ENCODE assay signal across 20 cellular contexts in genomic region chr11:8649361-8649760, GRCh38. TPM values are rescaled to one million over a fixed set of nuclear protein-coding genes. Genes with fewer than 3 reads are reported as not detected.
A peak's percentile ranks its signal among the peaks of the same experiment; 100 is the strongest.
DNase-seq lines count a peak whose midpoint lies in the region; ATAC-seq and TF ChIP-seq lines count a peak whose summit lies in the region.
"Had no signal": no experiment of that assay in that cellular context is flagged by ENCODE, and none has a peak within 500 bp of the region (broad histone marks: within the 10 kb centered on the region; RNA-seq: fewer than 3 reads in every experiment).

No MANE protein-coding gene starts in this region.

- H3K9me3 ChIP-seq in breast epithelium: no peaks in the 10 kb centered on the region
- H3K9me3 ChIP-seq: right lobe of liver had no signal

- H3K27ac Mint-ChIP-seq in MCF 10A (ENCODE audit: low read depth, unreplicated experiment): no peak overlapping the region
- H3K27ac Mint-ChIP-seq: activated naive CD8-positive, alpha-beta T cell treated with anti-CD3 and anti-CD28 coated beads for 36 hours; activated T-cell treated with anti-CD3 and anti-CD28 coated beads, Interleukin-2, amount 50 U/mL, for 24 hours; CD8-positive, alpha-beta T cell; neural progenitor cell; stimulated activated effector memory CD8-positive, alpha-beta T cell treated with anti-CD3 and anti-CD28 coated beads, Interleukin-12 subunit alpha, Interleukin-12 subunit beta, amount 100 ng/mL, for 72 hours; T-helper 17 cell; type B pancreatic cell had no signal

- BruUV-seq in MCF 10A (replicated peaks; lab: Mats Ljungman, UMichigan): no TSS peak

- no peaks in the 10 kb centered on the region for H3K9me3 Mint-ChIP-seq in MCF 10A (ENCODE audit: unreplicated experiment)
- H3K9me3 Mint-ChIP-seq: activated naive CD8-positive, alpha-beta T cell treated with anti-CD3 and anti-CD28 coated beads for 36 hours; activated T-cell treated with anti-CD3 and anti-CD28 coated beads, Interleukin-2, amount 50 U/mL, for 24 hours; CD8-positive, alpha-beta T cell; neural progenitor cell; stimulated activated effector memory CD8-positive, alpha-beta T cell treated with anti-CD3 and anti-CD28 coated beads, Interleukin-12 subunit alpha, Interleukin-12 subunit beta, amount 100 ng/mL, for 72 hours; type B pancreatic cell had no signal

- H3K27me3 Mint-ChIP-seq in MCF 10A (ENCODE audit: insufficient read depth, unreplicated experiment): no peaks in the 10 kb centered on the region
- H3K27me3 Mint-ChIP-seq: activated naive CD8-positive, alpha-beta T cell treated with anti-CD3 and anti-CD28 coated beads for 36 hours; activated T-cell treated with anti-CD3 and anti-CD28 coated beads, Interleukin-2, amount 50 U/mL, for 24 hours; T-helper 17 cell; type B pancreatic cell had no signal

- CTCF ChIA-PET in MCF 10A (lab: Yijun Ruan, JAX): interaction anchor here (1.0 to 1.3 kb wide), 3 partner anchors 10 to 310 kb away, joined by 3 to 4 read pairs (median 4); no protein-coding TSS in a partner anchor

- H3K36me3 Mint-ChIP-seq in MCF 10A (ENCODE audit: insufficient read depth, unreplicated experiment): peaks cover 51% of the 10 kb centered on the region
- H3K36me3 Mint-ChIP-seq: neural progenitor cell; stimulated activated effector memory CD8-positive, alpha-beta T cell treated with anti-CD3 and anti-CD28 coated beads, Interleukin-12 subunit alpha, Interleukin-12 subunit beta, amount 100 ng/mL, for 72 hours had no signal

- peaks cover 10% of the 10 kb centered on the region for H3K4me1 Mint-ChIP-seq in MCF 10A (ENCODE audit: insufficient read depth, unreplicated experiment)
- H3K4me1 Mint-ChIP-seq: activated naive CD8-positive, alpha-beta T cell treated with anti-CD3 and anti-CD28 coated beads for 36 hours; neural progenitor cell; stimulated activated effector memory CD8-positive, alpha-beta T cell treated with anti-CD3 and anti-CD28 coated beads, Interleukin-12 subunit alpha, Interleukin-12 subunit beta, amount 100 ng/mL, for 72 hours had no signal

- DNase-seq in MCF 10A (ENCODE audit: unreplicated experiment): peak; percentile 63
- no peak for DNase-seq in breast epithelium (ENCODE audit: low spot score in 2 of 2)
- peak; percentile 34 for DNase-seq in amniotic epithelial cell (ENCODE audit: low read depth)
- DNase-seq in fibroblast of the aortic adventitia (ENCODE audit: low read depth): peak; percentile 50
- DNase-seq in NK-92 treated with Interleukin-12 subunit alpha and Interleukin-12 subunit beta, amount 100 ng/mL, for 24 hours (lab: John Stamatoyannopoulos, UW): no peak
- DNase-seq in activated CD4-positive, alpha-beta T cell treated with anti-CD3 and anti-CD28 coated beads for 1 hour: no peak
- DNase-seq in activated CD4-positive, alpha-beta T cell treated with anti-CD3 and anti-CD28 coated beads, Interleukin-2, amount 50 U/mL, for 1 hour: no peak
- DNase-seq: activated CD4-positive, alpha-beta T cell treated with anti-CD3 and anti-CD28 coated beads for 48 hours; activated naive CD8-positive, alpha-beta T cell treated with anti-CD3 and anti-CD28 coated beads for 36 hours; activated T-cell treated with anti-CD3 and anti-CD28 coated beads, Interleukin-2, amount 50 U/mL, for 24 hours; CD8-positive, alpha-beta T cell; NCI-H146; NCI-H526; right lobe of liver; T-helper 17 cell had no signal

- no peak for ATAC-seq in HG03039 (IDR thresholded peaks at IDR 0.05; ENCODE audit: unreplicated experiment)
- ATAC-seq: CD8-positive, alpha-beta T cell; right lobe of liver; stimulated activated effector memory CD8-positive, alpha-beta T cell treated with anti-CD3 and anti-CD28 coated beads, Interleukin-12 subunit alpha, Interleukin-12 subunit beta, amount 100 ng/mL, for 72 hours; T-helper 17 cell had no signal

- no peak for TF ChIP-seq POLR2A in breast epithelium (IDR thresholded peaks at IDR 0.05)

- intact Hi-C loops in MCF 10A (cut with micrococcal nuclease): no loop called here
- intact Hi-C loops in breast epithelium (cut with DNase I; ENCODE audit: low total_unique reads): no loop called here

- POLR2A ChIA-PET in MCF 10A (lab: Yijun Ruan, JAX): interaction anchor here (0.8 kb wide), 1 partner anchor 34 kb away, joined by 3 read pairs; no protein-coding TSS in a partner anchor

- no peak overlapping the region for H3K27ac ChIP-seq in breast epithelium
- H3K27ac ChIP-seq: 22Rv1, neural progenitor cell, right lobe of liver had no signal

- no peaks in the 10 kb centered on the region for H3K4me1 ChIP-seq in breast epithelium
- H3K4me1 ChIP-seq: neural progenitor cell, right lobe of liver had no signal

- H3K27me3 ChIP-seq in breast epithelium: no peaks in the 10 kb centered on the region
- H3K27me3 ChIP-seq: neural progenitor cell, right lobe of liver had no signal

- TF ChIP-seq CTCF in MCF 10A (IDR thresholded peaks at IDR 0.05; ENCODE audit: unreplicated experiment): no peak
- TF ChIP-seq CTCF in breast epithelium (IDR thresholded peaks at IDR 0.05): no peak
- no peak for TF ChIP-seq CTCF in fibroblast of the aortic adventitia (IDR thresholded peaks at IDR 0.05; ENCODE audit: insufficient read depth, low read length)

- H3K4me3 ChIP-seq in breast epithelium (no peak overlapping the region), fibroblast of the aortic adventitia (ENCODE audit: low read depth, low read length) (no peak overlapping the region)
- H3K4me3 ChIP-seq: neural progenitor cell, right lobe of liver had no signal

- H3K36me3 ChIP-seq in breast epithelium: no peaks in the 10 kb centered on the region
- H3K36me3 ChIP-seq: neural progenitor cell had no signal

- no peak overlapping the region for H3K4me3 Mint-ChIP-seq in MCF 10A (ENCODE audit: unreplicated experiment)
- H3K4me3 Mint-ChIP-seq: activated naive CD8-positive, alpha-beta T cell treated with anti-CD3 and anti-CD28 coated beads for 36 hours; activated T-cell treated with anti-CD3 and anti-CD28 coated beads, Interleukin-2, amount 50 U/mL, for 24 hours; CD8-positive, alpha-beta T cell; neural progenitor cell; stimulated activated effector memory CD8-positive, alpha-beta T cell treated with anti-CD3 and anti-CD28 coated beads, Interleukin-12 subunit alpha, Interleukin-12 subunit beta, amount 100 ng/mL, for 72 hours; T-helper 17 cell; type B pancreatic cell had no signal

RNA-seq across cellular contexts. Expression of gene TRIM66, which starts 33.1 kb away (rescaled TPM):
- 27.3 and 27.4 TPM in 2 replicates for total RNA-seq in MCF 10A (2022)
- total RNA-seq in breast epithelium: 10 to 100 TPM in 2 of 3 donors, 1 to 10 TPM in 1; 6.6 to 12.7 (median 11.5) TPM
- total RNA-seq in fibroblast of the aortic adventitia (ENCODE audit: low replicate concordance): 4.1 and 5.6 TPM in 2 replicates

RNA-seq across cellular contexts. Expression of gene RPL27A, which starts 33.2 kb away (rescaled TPM):
- total RNA-seq in MCF 10A (2022) (1,377 TPM in 2 replicates), breast epithelium (1,000 to 10,000 TPM in 2 of 3 donors, 100 to 1,000 TPM in 1; 907 to 1,119 (median 1,000) TPM), fibroblast of the aortic adventitia (ENCODE audit: low replicate concordance) (505 and 965 TPM in 2 replicates)

RNA-seq across cellular contexts. Expression of gene STK33, which starts 55.3 kb away (rescaled TPM):
- 0.20 and 0.58 TPM in 2 replicates for total RNA-seq in MCF 10A (2022)
- total RNA-seq in breast epithelium: 1 to 10 TPM in 2 of 3 donors, under 1 TPM in 1; 0.33 to 2.4 (median 1.2) TPM
- total RNA-seq in fibroblast of the aortic adventitia (ENCODE audit: low replicate concordance): 1.1 and 3.8 TPM in 2 replicates

Comparison
In these comparisons a context has a peak if more than half of its experiments do, and no peak if none do; other contexts are left out.
1. DNase-seq: peak in MCF 10A (single experiment), amniotic epithelial cell (single experiment) and fibroblast of the aortic adventitia (single experiment); none in breast epithelium (0 of 2), NK-92 treated with Interleukin-12 subunit alpha and Interleukin-12 subunit beta, amount 100 ng/mL, for 24 hours (single experiment), activated CD4-positive, alpha-beta T cell treated with anti-CD3 and anti-CD28 coated beads for 1 hour (single experiment) and activated CD4-positive, alpha-beta T cell treated with anti-CD3 and anti-CD28 coated beads, Interleukin-2, amount 50 U/mL, for 1 hour (single experiment).